In genomic region chr5:154713615-154714125, GRCh38 we compare ENCODE assay signal across 10 cellular contexts. TPM values are rescaled to one million over a fixed set of nuclear protein-coding genes. Genes with fewer than 3 reads are reported as not detected.
A peak's percentile ranks its signal among the peaks of the same experiment; 100 is the strongest.
DNase-seq lines count a peak whose midpoint lies in the region; ATAC-seq and TF ChIP-seq lines count a peak whose summit lies in the region.
"Had no signal": no experiment of that assay in that cellular context is flagged by ENCODE, and none has a peak within 500 bp of the region (broad histone marks: within the 10 kb centered on the region; RNA-seq: fewer than 3 reads in every experiment).

No MANE protein-coding gene starts in this region.

- peak overlapping the region; percentile 4 for H4K91ac ChIP-seq in mesenchymal stem cell (ENCODE audit: low read length)

- H2BK5ac ChIP-seq in mesenchymal stem cell (ENCODE audit: low read depth, low read length, poor library complexity, severe bottlenecking): no peak overlapping the region

- POLR2A ChIA-PET in A673 (lab: Charles Lee; ENCODE audit: low non-redundant PET): no interaction called here

- peaks cover 2% of the 10 kb centered on the region for H3K79me1 ChIP-seq in mesenchymal stem cell (replicated peaks; ENCODE audit: low read length, poor library complexity, severe bottlenecking)

- H3K27ac Mint-ChIP-seq in stimulated activated effector memory CD8-positive, alpha-beta T cell treated with anti-CD3 and anti-CD28 coated beads, Interleukin-12 subunit alpha, Interleukin-12 subunit beta, amount 100 ng/mL, for 72 hours: no peak overlapping the region

- TF ChIP-seq EP300 in ovary (IDR thresholded peaks at IDR 0.05) (no peak), esophagus muscularis mucosa (IDR thresholded peaks at IDR 0.05) (no peak)

- no peak for ATAC-seq in GM21619 (IDR thresholded peaks at IDR 0.05; ENCODE audit: unreplicated experiment)
- no peak for ATAC-seq in stimulated activated effector memory CD8-positive, alpha-beta T cell treated with anti-CD3 and anti-CD28 coated beads, Interleukin-12 subunit alpha, Interleukin-12 subunit beta, amount 100 ng/mL, for 72 hours

- TF ChIP-seq CTCF in A673 (conservative IDR thresholded peaks at IDR 0.05; ENCODE audit: low read depth, low read length) (no peak), LNCaP clone FGC (IDR thresholded peaks at IDR 0.05; ENCODE audit: control insufficient read depth, extremely low read depth, insufficient read depth) (no peak), ovary (IDR thresholded peaks at IDR 0.05) (no peak), esophagus muscularis mucosa (IDR thresholded peaks at IDR 0.05) (no peak)

- no peak overlapping the region for H3K4me3 Mint-ChIP-seq in stimulated activated effector memory CD8-positive, alpha-beta T cell treated with anti-CD3 and anti-CD28 coated beads, Interleukin-12 subunit alpha, Interleukin-12 subunit beta, amount 100 ng/mL, for 72 hours

- H3K9me3 Mint-ChIP-seq in stimulated activated effector memory CD8-positive, alpha-beta T cell treated with anti-CD3 and anti-CD28 coated beads, Interleukin-12 subunit alpha, Interleukin-12 subunit beta, amount 100 ng/mL, for 72 hours: no peaks in the 10 kb centered on the region

- no peak overlapping the region for H3K4me3 ChIP-seq in A673 (ENCODE audit: low read depth, low read length, poor library complexity, severe bottlenecking)
- H3K4me3 ChIP-seq in LNCaP clone FGC (ENCODE audit: low read depth, low read length): peak overlapping the region; percentile 54
- H3K4me3 ChIP-seq in endocrine pancreas (ENCODE audit: control insufficient read depth, insufficient read depth, low read length): peak overlapping the region; percentile 84
- no peak overlapping the region for H3K4me3 ChIP-seq in mesenchymal stem cell (ENCODE audit: insufficient read depth in 1 of 2, low read depth in 1 of 2, low read length in 2 of 2)
- no peak overlapping the region for H3K4me3 ChIP-seq in ovary
- H3K4me3 ChIP-seq in esophagus muscularis mucosa: no peak overlapping the region
- H3K4me3 ChIP-seq: BLaER1 treated with 17β-estradiol and CSF1 and Interleukin-3, amounts not matched to agents 10 nM and 100 nM had no signal

- H3K4me2 ChIP-seq in mesenchymal stem cell (ENCODE audit: low read length, poor library complexity, severe bottlenecking): no peak overlapping the region

- no TSS peak for BruUV-seq in A673 (replicated peaks; lab: Mats Ljungman, UMichigan)

- H3K27me3 ChIP-seq in A673 (replicated peaks; ENCODE audit: insufficient read depth, low read depth, low read length, poor library complexity) (no peaks in the 10 kb centered on the region), endocrine pancreas (ENCODE audit: control insufficient read depth, insufficient read depth, low read length) (no peaks in the 10 kb centered on the region), mesenchymal stem cell (ENCODE audit: control insufficient read depth in 1 of 2, insufficient read depth in 1 of 2, low read length in 2 of 2) (no peaks in the 10 kb centered on the region), ovary (no peaks in the 10 kb centered on the region), esophagus muscularis mucosa (no peaks in the 10 kb centered on the region)
- H3K27me3 ChIP-seq: BLaER1 treated with 17β-estradiol and CSF1 and Interleukin-3, amounts not matched to agents 10 nM and 100 nM had no signal

- H3K9ac ChIP-seq in endocrine pancreas (ENCODE audit: control insufficient read depth, insufficient read depth, low read length) (peak overlapping the region; percentile 15), mesenchymal stem cell (ENCODE audit: low read length) (peak overlapping the region; percentile 55)
- H3K9ac ChIP-seq: BLaER1 treated with 17β-estradiol and CSF1 and Interleukin-3, amounts not matched to agents 10 nM and 100 nM had no signal

- peak overlapping the region; percentile 55 to 82 for H3K18ac ChIP-seq in mesenchymal stem cell (ENCODE audit: low read depth in 1 of 2, low read length in 2 of 2)

- TF ChIP-seq POLR2A in ovary (IDR thresholded peaks at IDR 0.05) (no peak), esophagus muscularis mucosa (IDR thresholded peaks at IDR 0.05; ENCODE audit: low read depth) (no peak)

- WGBS in mesenchymal stem cell: 93% methylated on average over 2 of the region's 2 CpGs
- WGBS in ovary, 3 donors: 80 to 85% (median 85%) methylated on average over 2 of the region's 2 CpGs
- WGBS in esophagus muscularis mucosa: 73% methylated on average over 1 of the region's 2 CpGs

- no peak overlapping the region for H2BK15ac ChIP-seq in mesenchymal stem cell (ENCODE audit: low read depth, poor library complexity, severe bottlenecking)

- H2BK120ac ChIP-seq in mesenchymal stem cell (ENCODE audit: low read depth, low read length): no peak overlapping the region

- no peak overlapping the region for H2AK5ac ChIP-seq in mesenchymal stem cell (ENCODE audit: low read length, severe bottlenecking)

- H3K4ac ChIP-seq in mesenchymal stem cell (ENCODE audit: low read depth in 1 of 2, low read length in 2 of 2): peak overlapping the region in 1 of 2 experiments; percentile 35

- no peaks in the 10 kb centered on the region for H3K36me3 Mint-ChIP-seq in stimulated activated effector memory CD8-positive, alpha-beta T cell treated with anti-CD3 and anti-CD28 coated beads, Interleukin-12 subunit alpha, Interleukin-12 subunit beta, amount 100 ng/mL, for 72 hours

- H3K23ac ChIP-seq in mesenchymal stem cell (ENCODE audit: low read length in 2 of 2): peak overlapping the region in 1 of 2 experiments; percentile 24

- H3K36me3 ChIP-seq in A673 (ENCODE audit: insufficient read depth, low read length, poor library complexity, severe bottlenecking): no peaks in the 10 kb centered on the region
- no peaks in the 10 kb centered on the region for H3K36me3 ChIP-seq in endocrine pancreas (ENCODE audit: control insufficient read depth, insufficient read depth, low read length)
- no peaks in the 10 kb centered on the region for H3K36me3 ChIP-seq in mesenchymal stem cell (ENCODE audit: control insufficient read depth in 1 of 2, insufficient read depth in 2 of 2, low read depth in 1 of 2, low read length in 2 of 2)
- H3K36me3 ChIP-seq in ovary: no peaks in the 10 kb centered on the region
- no peaks in the 10 kb centered on the region for H3K36me3 ChIP-seq in esophagus muscularis mucosa
- H3K36me3 ChIP-seq: BLaER1 treated with 17β-estradiol and CSF1 and Interleukin-3, amounts not matched to agents 10 nM and 100 nM had no signal

- CTCF ChIA-PET in A673 (lab: Charles Lee): interaction anchor here (0.6 kb wide), 2 partner anchors 9 to 25 kb away, joined by 3 to 4 read pairs; no protein-coding TSS in a partner anchor

- H3K9me3 ChIP-seq in A673 (ENCODE audit: low read depth, low read length, poor library complexity, severe bottlenecking) (no peaks in the 10 kb centered on the region), endocrine pancreas (ENCODE audit: control insufficient read depth, low read length) (no peaks in the 10 kb centered on the region), mesenchymal stem cell (ENCODE audit: control insufficient read depth, low read length) (no peaks in the 10 kb centered on the region), ovary (no peaks in the 10 kb centered on the region), esophagus muscularis mucosa (no peaks in the 10 kb centered on the region)
- H3K9me3 ChIP-seq: BLaER1 treated with 17β-estradiol and CSF1 and Interleukin-3, amounts not matched to agents 10 nM and 100 nM had no signal

- peak overlapping the region; percentile 30 for H3K27ac ChIP-seq in A673 (ENCODE audit: low read depth, low read length, poor library complexity, severe bottlenecking)
- no peak overlapping the region for H3K27ac ChIP-seq in mesenchymal stem cell (ENCODE audit: low read length, poor library complexity, severe bottlenecking)
- no peak overlapping the region for H3K27ac ChIP-seq in ovary
- H3K27ac ChIP-seq in esophagus muscularis mucosa (replicated peaks in 1 of 4): peak overlapping the region in 1 of 4 donors; percentile 20
- H3K27ac ChIP-seq: BLaER1 treated with 17β-estradiol and CSF1 and Interleukin-3, amounts not matched to agents 10 nM and 100 nM had no signal

- H3K4me1 Mint-ChIP-seq in stimulated activated effector memory CD8-positive, alpha-beta T cell treated with anti-CD3 and anti-CD28 coated beads, Interleukin-12 subunit alpha, Interleukin-12 subunit beta, amount 100 ng/mL, for 72 hours: no peaks in the 10 kb centered on the region

- intact Hi-C loops in A673 (cut with micrococcal nuclease; ENCODE audit: unreplicated experiment) (no loop called here), ovary (cut with DNase I) (no loop called here), esophagus muscularis mucosa (cut with DNase I) (no loop called here)

- no peak overlapping the region for H2AFZ ChIP-seq in mesenchymal stem cell (ENCODE audit: low read depth, low read length)

- DNase-seq in A673 (ENCODE audit: low spot score) (no peak), LNCaP clone FGC (ENCODE audit: low read depth) (peak; percentile 23), mesenchymal stem cell (peak; percentile 53), ovary (no peak), esophagus muscularis mucosa (ENCODE audit: extremely low spot score) (no peak)
- no peak for DNase-seq in stimulated activated effector memory CD8-positive, alpha-beta T cell treated with anti-CD3 and anti-CD28 coated beads, Interleukin-12 subunit alpha, Interleukin-12 subunit beta, amount 100 ng/mL, for 72 hours (ENCODE audit: low spot score in 2 of 2)
- DNase-seq: activated effector memory CD4-positive, alpha-beta T cell treated with anti-CD3 and anti-CD28 coated beads, Interleukin-2, amount 50 U/mL, for 16 hours had no signal

- H3K4me1 ChIP-seq in A673 (ENCODE audit: insufficient read depth, low read length, poor library complexity, severe bottlenecking) (peaks cover 18% of the 10 kb centered on the region), endocrine pancreas (ENCODE audit: control insufficient read depth, insufficient read depth, low read length) (no peaks in the 10 kb centered on the region), mesenchymal stem cell (ENCODE audit: control insufficient read depth, insufficient read depth, low read depth, low read length) (peaks cover 10% of the 10 kb centered on the region), ovary (ENCODE audit: insufficient read depth) (no peaks in the 10 kb centered on the region), esophagus muscularis mucosa (peaks cover 4 to 24% (median 20%) of the 10 kb centered on the region in 4 donors)

- peak overlapping the region in 1 of 2 experiments; percentile 60 for H2BK12ac ChIP-seq in mesenchymal stem cell (ENCODE audit: low read length in 2 of 2)

- H3K14ac ChIP-seq in mesenchymal stem cell (ENCODE audit: low read length in 2 of 2): peak overlapping the region in 1 of 2 experiments; percentile 55

- peak overlapping the region; percentile 12 for H4K8ac ChIP-seq in mesenchymal stem cell (ENCODE audit: low read length)

RNA-seq across cellular contexts. Expression of gene LARP1, which starts 41.5 kb away (rescaled TPM):
- 257 and 269 TPM in 2 replicates for total RNA-seq in A673 (2021)
- 133 TPM for polyA plus RNA-seq in mesenchymal stem cell (2013, experiment 1 of 2)
- polyA plus RNA-seq in mesenchymal stem cell (2013, experiment 2 of 2): 124 TPM
- 100 to 1,000 TPM in 5 of 7 donors, 10 to 100 TPM in 2; 49.0 to 249 (median 150) TPM for total RNA-seq in ovary
- polyA plus RNA-seq in ovary: 100 to 1,000 TPM in 1 of 2 donors, 10 to 100 TPM in 1; 38.1 to 121 TPM
- total RNA-seq in esophagus muscularis mucosa: 100 to 1,000 TPM in 2 of 4 donors, 10 to 100 TPM in 2; 79.7 to 128 (median 101) TPM

Comparison
In these comparisons a context has a peak if more than half of its experiments do, and no peak if none do; other contexts are left out.
1. DNase-seq: peak in LNCaP clone FGC (single experiment) and mesenchymal stem cell (single experiment); none in A673 (single experiment), stimulated activated effector memory CD8-positive, alpha-beta T cell treated with anti-CD3 and anti-CD28 coated beads, Interleukin-12 subunit alpha, Interleukin-12 subunit beta, amount 100 ng/mL, for 72 hours (0 of 2), ovary (0 of 5) and esophagus muscularis mucosa (single experiment).
2. H3K4me3 ChIP-seq: peak in LNCaP clone FGC (single experiment) and endocrine pancreas (single experiment); none in A673 (single experiment), mesenchymal stem cell (0 of 2), ovary (single experiment) and esophagus muscularis mucosa (0 of 4).